Comparison of ENCODE assay signal across 28 cellular contexts in genomic region chr1:172704003-172704402, GRCh38. TPM values are rescaled to one million over a fixed set of nuclear protein-coding genes. Genes with fewer than 3 reads are reported as not detected.
DNase-seq lines count a peak whose midpoint lies in the region; ATAC-seq and TF ChIP-seq lines count a peak whose summit lies in the region.
"Had no signal": no experiment of that assay in that cellular context is flagged by ENCODE, and none has a peak within 500 bp of the region (broad histone marks: within the 10 kb centered on the region; RNA-seq: fewer than 3 reads in every experiment).

No MANE protein-coding gene starts in this region.

- H3K79me2 ChIP-seq in DND-41 (ENCODE audit: insufficient read depth, low read length) = no peaks in the 10 kb centered on the region

- no peak overlapping the region for H3K4me2 ChIP-seq in DND-41 (ENCODE audit: insufficient read depth, low read length)
- H3K4me2 ChIP-seq: neural progenitor cell had no signal

- no peaks in the 10 kb centered on the region for H3K27me3 ChIP-seq in CD4-positive, CD25-positive, alpha-beta regulatory T cell (ENCODE audit: control insufficient read depth, insufficient read depth, low read length)
- H3K27me3 ChIP-seq in DND-41 (ENCODE audit: insufficient read depth, low read length, poor library complexity) = no peaks in the 10 kb centered on the region
- H3K27me3 ChIP-seq: neural progenitor cell, Peyer's patch, right lobe of liver had no signal

- no peak overlapping the region for H3K27ac ChIP-seq in CD4-positive, CD25-positive, alpha-beta regulatory T cell (ENCODE audit: insufficient read depth, low read length, poor library complexity, severe bottlenecking)
- no peak overlapping the region for H3K27ac ChIP-seq in DND-41 (ENCODE audit: low read length)
- H3K27ac ChIP-seq: epithelial cell of prostate, GM23248, neural progenitor cell, Peyer's patch, right lobe of liver had no signal

- no peaks in the 10 kb centered on the region for H3K36me3 ChIP-seq in CD4-positive, CD25-positive, alpha-beta regulatory T cell (ENCODE audit: control insufficient read depth, insufficient read depth, low read length)
- H3K36me3 ChIP-seq in DND-41 (ENCODE audit: insufficient read depth, low read length) = no peaks in the 10 kb centered on the region
- H3K36me3 ChIP-seq: neural progenitor cell, Peyer's patch, right lobe of liver had no signal

- H3K27me3 Mint-ChIP-seq in CD4-positive, CD25-positive, alpha-beta regulatory T cell = no peaks in the 10 kb centered on the region
- peaks cover 7% of the 10 kb centered on the region for H3K27me3 Mint-ChIP-seq in T-helper 1 cell treated with Interleukin-12 subunit alpha and Interleukin-12 subunit beta and Interleukin-4 antibody, amounts not matched to agents 30 μg/mL and 1 μg/mL, for 36 hours (ENCODE audit: low read depth)
- no peaks in the 10 kb centered on the region for H3K27me3 Mint-ChIP-seq in effector memory CD8-positive, alpha-beta T cell
- H3K27me3 Mint-ChIP-seq: type B pancreatic cell had no signal

- no peak overlapping the region for H3K27ac Mint-ChIP-seq in CD4-positive, CD25-positive, alpha-beta regulatory T cell
- H3K27ac Mint-ChIP-seq in T-helper 1 cell treated with Interleukin-12 subunit alpha and Interleukin-12 subunit beta and Interleukin-4 antibody, amounts not matched to agents 30 μg/mL and 1 μg/mL, for 36 hours = peak overlapping the region; percentile 50
- no peak overlapping the region for H3K27ac Mint-ChIP-seq in effector memory CD8-positive, alpha-beta T cell
- H3K27ac Mint-ChIP-seq: neural progenitor cell, type B pancreatic cell had no signal

- peak overlapping the region in 1 of 4 donors; percentile 62 for H3K4me3 Mint-ChIP-seq in CD4-positive, CD25-positive, alpha-beta regulatory T cell
- H3K4me3 Mint-ChIP-seq in T-helper 1 cell treated with Interleukin-12 subunit alpha and Interleukin-12 subunit beta and Interleukin-4 antibody, amounts not matched to agents 30 μg/mL and 1 μg/mL, for 36 hours = peak overlapping the region; percentile 32
- no peak overlapping the region for H3K4me3 Mint-ChIP-seq in effector memory CD8-positive, alpha-beta T cell
- H3K4me3 Mint-ChIP-seq: neural progenitor cell, type B pancreatic cell had no signal

- H3K9ac ChIP-seq in DND-41 (ENCODE audit: low read depth, low read length) = no peak overlapping the region
- H3K9ac ChIP-seq: GM23248, neural progenitor cell had no signal

- TF ChIP-seq CTCF in DND-41 (IDR thresholded peaks at IDR 0.05; ENCODE audit: borderline replicate concordance, extremely low read depth, low read length, poor library complexity, severe bottlenecking) = no peak

- H4K20me1 ChIP-seq in DND-41 (ENCODE audit: insufficient read depth, low read length) = no peaks in the 10 kb centered on the region

- peaks cover 0 to 2% (median 0%) of the 10 kb centered on the region in 7 donors for H3K9me3 Mint-ChIP-seq in CD4-positive, CD25-positive, alpha-beta regulatory T cell
- H3K9me3 Mint-ChIP-seq in T-helper 1 cell treated with Interleukin-12 subunit alpha and Interleukin-12 subunit beta and Interleukin-4 antibody, amounts not matched to agents 30 μg/mL and 1 μg/mL, for 36 hours = no peaks in the 10 kb centered on the region
- no peaks in the 10 kb centered on the region for H3K9me3 Mint-ChIP-seq in effector memory CD8-positive, alpha-beta T cell
- H3K9me3 Mint-ChIP-seq: neural progenitor cell, type B pancreatic cell had no signal

- peaks cover 25 to 42% (median 37%) of the 10 kb centered on the region in 4 donors for H3K4me1 Mint-ChIP-seq in CD4-positive, CD25-positive, alpha-beta regulatory T cell
- peaks cover 39% of the 10 kb centered on the region for H3K4me1 Mint-ChIP-seq in T-helper 1 cell treated with Interleukin-12 subunit alpha and Interleukin-12 subunit beta and Interleukin-4 antibody, amounts not matched to agents 30 μg/mL and 1 μg/mL, for 36 hours (ENCODE audit: low read depth)
- peaks cover 28 to 40% of the 10 kb centered on the region in 2 donors for H3K4me1 Mint-ChIP-seq in effector memory CD8-positive, alpha-beta T cell (ENCODE audit: low read depth in 2 of 2)

- H3K4me1 ChIP-seq in CD4-positive, CD25-positive, alpha-beta regulatory T cell (ENCODE audit: control insufficient read depth, insufficient read depth, low read length, poor library complexity, severe bottlenecking) = peaks cover 73% of the 10 kb centered on the region
- H3K4me1 ChIP-seq in DND-41 (ENCODE audit: insufficient read depth, low read length) = peaks cover 52% of the 10 kb centered on the region
- H3K4me1 ChIP-seq: neural progenitor cell, right lobe of liver had no signal

- H2AFZ ChIP-seq in DND-41 (ENCODE audit: low read depth, low read length) = no peak overlapping the region
- H2AFZ ChIP-seq: GM23248, neural progenitor cell had no signal

- DNase-seq in CD4-positive, CD25-positive, alpha-beta regulatory T cell = peak in 1 of 3 donors; percentile 75
- peak; percentile 23 for DNase-seq in DND-41
- DNase-seq in effector memory CD8-positive, alpha-beta T cell = peak in 1 of 3 experiments; percentile 28
- no peak for DNase-seq in ureter (ENCODE audit: low spot score)
- DNase-seq: aorta; caudate nucleus; DMS153; GM23248; head of caudate nucleus; Karpas-422; NCI-H187; NCI-H2171 treated with DMSO at 0.1 percent for 48 hours; NCI-H524 treated with DMSO at 0.1 percent for 48 hours; Peyer's patch; posterior cingulate gyrus; right lobe of liver; SIG-M5; stimulated activated CD4-positive, alpha-beta T cell treated with anti-CD3 and anti-CD28 coated beads, Interleukin-15, amount 100 ng/mL, for 24 hours had no signal

- ATAC-seq in CD4-positive, CD25-positive, alpha-beta regulatory T cell (ENCODE audit: low read depth in 2 of 2) = peak in 1 of 2 donors; percentile 26
- ATAC-seq in DND-41 (ENCODE audit: insufficient read depth, low read depth) (no peak), GM21526 (IDR thresholded peaks at IDR 0.05; ENCODE audit: low FRiP score, unreplicated experiment) (no peak), GM21619 (IDR thresholded peaks at IDR 0.05; ENCODE audit: unreplicated experiment) (no peak), HG02588 (IDR thresholded peaks at IDR 0.05; ENCODE audit: unreplicated experiment) (no peak)
- ATAC-seq in effector memory CD8-positive, alpha-beta T cell (replicated peaks) = peak; percentile 31
- ATAC-seq: right lobe of liver had no signal

- H3K9me3 ChIP-seq in CD4-positive, CD25-positive, alpha-beta regulatory T cell (ENCODE audit: control insufficient read depth in 2 of 2, low read length in 2 of 2) = no peaks in the 10 kb centered on the region
- no peaks in the 10 kb centered on the region for H3K9me3 ChIP-seq in DND-41 (ENCODE audit: insufficient read depth, low read length, severe bottlenecking)
- H3K9me3 ChIP-seq: Peyer's patch, right lobe of liver had no signal

- H3K36me3 Mint-ChIP-seq in CD4-positive, CD25-positive, alpha-beta regulatory T cell = no peaks in the 10 kb centered on the region
- no peaks in the 10 kb centered on the region for H3K36me3 Mint-ChIP-seq in T-helper 1 cell treated with Interleukin-12 subunit alpha and Interleukin-12 subunit beta and Interleukin-4 antibody, amounts not matched to agents 30 μg/mL and 1 μg/mL, for 36 hours (ENCODE audit: low read depth)
- peaks cover 4% of the 10 kb centered on the region for H3K36me3 Mint-ChIP-seq in effector memory CD8-positive, alpha-beta T cell (ENCODE audit: insufficient read depth)
- H3K36me3 Mint-ChIP-seq: neural progenitor cell, type B pancreatic cell had no signal

- peak overlapping the region; percentile 45 for H3K4me3 ChIP-seq in CD4-positive, CD25-positive, alpha-beta regulatory T cell (ENCODE audit: low read depth, low read length)
- H3K4me3 ChIP-seq in DND-41 (ENCODE audit: low read depth in 1 of 2, low read length in 2 of 2) = no peak overlapping the region
- H3K4me3 ChIP-seq: GM23248, neural progenitor cell, Peyer's patch, right lobe of liver had no signal

RNA-seq across cellular contexts. Expression of gene FASLG, which starts 45.1 kb away (rescaled TPM):
- 0.81 TPM for total RNA-seq in CD4-positive, CD25-positive, alpha-beta regulatory T cell
- under 1 TPM in 1 of 4 donors, not detected in 3; 0.45 TPM for polyA plus RNA-seq in CD4-positive, CD25-positive, alpha-beta regulatory T cell
- total RNA-seq in ureter = 0.47 TPM
- total RNA-seq: dermis microvascular lymphatic vessel endothelial cell, GM23248, HT-29, lung microvascular endothelial cell had no signal
- polyA plus RNA-seq: aorta, GM23248 had no signal
